8 cellular contexts compared by ENCODE assay signal in the genomic region with DNA sequence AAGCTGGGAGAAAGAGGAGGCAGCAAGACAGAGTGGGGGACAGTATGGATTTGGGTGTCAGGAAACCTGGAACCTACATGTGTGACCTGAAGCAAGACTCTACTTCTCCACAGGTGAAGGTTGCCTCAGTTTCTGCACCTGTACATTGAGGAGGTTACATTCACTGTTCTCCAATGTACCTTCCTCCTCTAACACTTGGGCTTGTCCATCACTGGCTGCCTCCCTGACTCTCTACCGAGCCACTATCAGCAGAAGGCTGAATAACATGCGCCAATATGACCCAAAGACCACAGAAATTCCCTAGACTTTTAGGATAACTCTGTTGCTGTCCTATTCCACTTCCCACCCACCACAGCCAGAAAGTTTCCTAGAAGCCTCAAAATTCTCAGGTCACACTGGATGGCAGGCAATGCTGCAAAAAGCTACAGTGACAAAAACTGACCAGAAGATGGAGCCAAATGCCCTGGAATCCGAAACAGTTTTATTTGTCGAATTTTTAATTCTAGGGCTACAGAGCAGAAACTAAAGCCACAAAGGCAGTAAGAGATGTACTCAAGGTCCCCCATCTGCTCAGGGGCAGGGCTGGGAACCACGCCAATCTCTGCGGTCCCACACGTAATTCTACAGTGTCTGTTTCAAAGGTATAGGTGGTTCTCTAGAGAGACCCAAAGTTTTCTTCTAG.
A peak's percentile ranks its signal among the peaks of the same experiment; 100 is the strongest.
DNase-seq lines count a peak whose midpoint lies in the region; ATAC-seq, FAIRE-seq and TF ChIP-seq lines count a peak whose summit lies in the region.

No MANE protein-coding gene starts in this region.

- WGBS in pancreas, 2 donors, result 15 to 17% methylated on average over 7 of the region's 7 CpGs

- H3K4me1 ChIP-seq in pancreas, result no peaks in the 10 kb centered on the region

- intact Hi-C loops in activated CD4-positive, alpha-beta T cell treated with anti-CD3 and anti-CD28 coated beads, Interleukin-2, amount 10 ng/mL, durations not matched to agents 24 days and 14 days (cut with micrococcal nuclease), result loop anchor here (1.0 to 10.0 kb wide), 4 partner anchors 101 to 493 kb away; no protein-coding TSS in a partner anchor
- intact Hi-C loops in pancreas (cut with DNase I), result loop anchor here in 1 of 3 donors (10.0 kb wide), 1 partner anchor 211 kb away; no protein-coding TSS in a partner anchor

- peak; percentile 83 for DNase-seq in activated CD4-positive, alpha-beta T cell treated with anti-CD3 and anti-CD28 coated beads, Interleukin-2, amount 10 ng/mL, durations not matched to agents 24 days and 14 days
- DNase-seq in activated CD4-positive, alpha-beta T cell treated with anti-CD3 and anti-CD28 coated beads, Interleukin-2, amount 50 U/mL, for 1 hour, result no peak
- DNase-seq in M059J (ENCODE audit: low read depth), result peak; percentile 48
- DNase-seq in foreskin fibroblast, result peak in 1 of 2 donors; percentile 72
- peak in 1 of 6 donors; percentile 31 for DNase-seq in pancreas
- DNase-seq in COLO668 (lab: John Stamatoyannopoulos, UW; ENCODE audit: unreplicated experiment), result no peak

- H3K27ac Mint-ChIP-seq in activated CD4-positive, alpha-beta T cell treated with anti-CD3 and anti-CD28 coated beads, Interleukin-2, amount 10 ng/mL, durations not matched to agents 24 days and 14 days, result no peak overlapping the region

- no peak overlapping the region for H3K27ac ChIP-seq in pancreas

- no peaks in the 10 kb centered on the region for H3K9me3 ChIP-seq in pancreas

- no peaks in the 10 kb centered on the region for H3K4me1 Mint-ChIP-seq in activated CD4-positive, alpha-beta T cell treated with anti-CD3 and anti-CD28 coated beads, Interleukin-2, amount 10 ng/mL, durations not matched to agents 24 days and 14 days

- H3K36me3 ChIP-seq in pancreas, result no peaks in the 10 kb centered on the region

- TF ChIP-seq CTCF in WI38 (IDR thresholded peaks at IDR 0.05; ENCODE audit: low read depth, low read length), result peak; percentile 64
- TF ChIP-seq CTCF in foreskin fibroblast (IDR thresholded peaks at IDR 0.05; ENCODE audit: low read depth, low read length), result peak; percentile 73
- TF ChIP-seq CTCF in pancreas (IDR thresholded peaks at IDR 0.05), result peak; percentile 35 to 53 (median 52)

- H3K9me3 Mint-ChIP-seq in activated CD4-positive, alpha-beta T cell treated with anti-CD3 and anti-CD28 coated beads, Interleukin-2, amount 10 ng/mL, durations not matched to agents 24 days and 14 days, result no peaks in the 10 kb centered on the region

- FAIRE-seq in pancreas (lab: Jason Lieb, UNC), result no peak

- no peaks in the 10 kb centered on the region for H3K36me3 Mint-ChIP-seq in activated CD4-positive, alpha-beta T cell treated with anti-CD3 and anti-CD28 coated beads, Interleukin-2, amount 10 ng/mL, durations not matched to agents 24 days and 14 days (ENCODE audit: low read depth)

- H3K4me3 Mint-ChIP-seq in activated CD4-positive, alpha-beta T cell treated with anti-CD3 and anti-CD28 coated beads, Interleukin-2, amount 10 ng/mL, durations not matched to agents 24 days and 14 days, result no peak overlapping the region

- peaks cover 20% of the 10 kb centered on the region for H3K27me3 Mint-ChIP-seq in activated CD4-positive, alpha-beta T cell treated with anti-CD3 and anti-CD28 coated beads, Interleukin-2, amount 10 ng/mL, durations not matched to agents 24 days and 14 days

- H3K4me3 ChIP-seq in WI38 (ENCODE audit: low read depth, low read length) (no peak overlapping the region), foreskin fibroblast (ENCODE audit: low read depth in 1 of 2, low read length in 2 of 2) (no peak overlapping the region), pancreas (no peak overlapping the region)

- H3K27me3 ChIP-seq in pancreas, result no peaks in the 10 kb centered on the region

- ATAC-seq in GM21526 (IDR thresholded peaks at IDR 0.05; ENCODE audit: low FRiP score, unreplicated experiment) (peak; percentile 61), pancreas (peak in 3 of 4 donors; percentile 64 to 77 (median 70))

Comparison
In these comparisons a context has a peak if more than half of its experiments do, and no peak if none do; other contexts are left out.
1. DNase-seq: peak in activated CD4-positive, alpha-beta T cell treated with anti-CD3 and anti-CD28 coated beads, Interleukin-2, amount 10 ng/mL, durations not matched to agents 24 days and 14 days (single experiment) and M059J (single experiment); none in activated CD4-positive, alpha-beta T cell treated with anti-CD3 and anti-CD28 coated beads, Interleukin-2, amount 50 U/mL, for 1 hour (single experiment) and COLO668 (single experiment).
2. Peak in every context shown above with its lines, with median percentiles within 50 percentile points of each other: CTCF ChIP-seq.